19 cellular contexts compared by ENCODE assay signal in the genomic region with DNA sequence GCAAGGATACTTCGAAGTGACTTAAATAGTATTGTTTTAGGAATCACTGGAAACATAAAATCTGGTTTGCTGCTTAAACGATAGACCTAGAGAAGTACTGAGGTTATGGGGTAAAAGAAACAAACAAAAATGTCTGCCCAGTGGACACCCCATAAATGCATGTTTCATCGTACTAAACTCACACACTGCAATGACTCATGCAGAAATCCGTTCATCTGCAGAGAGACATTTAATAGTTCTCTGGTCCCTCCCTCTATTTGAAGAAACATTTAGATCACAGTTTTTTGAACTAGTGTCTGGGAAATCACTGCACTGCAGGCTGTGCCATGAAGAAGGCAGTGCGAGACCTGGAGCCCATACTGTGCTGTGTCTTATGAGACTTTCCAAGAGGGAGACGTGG. TPM values are rescaled to one million over a fixed set of nuclear protein-coding genes. Genes with fewer than 3 reads are reported as not detected.
A peak's percentile ranks its signal among the peaks of the same experiment; 100 is the strongest.
DNase-seq lines count a peak whose midpoint lies in the region; ATAC-seq and TF ChIP-seq lines count a peak whose summit lies in the region.
"Had no signal": no experiment of that assay in that cellular context is flagged by ENCODE, and none has a peak within 500 bp of the region (broad histone marks: within the 10 kb centered on the region; RNA-seq: fewer than 3 reads in every experiment).

No MANE protein-coding gene starts in this region.

- H3K27me3 Mint-ChIP-seq in HFFc6 (ENCODE audit: insufficient read depth), result no peaks in the 10 kb centered on the region; the same call in 1 of the 2 replicates

- peaks cover 10% of the 10 kb centered on the region; the same call in 1 of the 2 replicates for H3K4me1 Mint-ChIP-seq in HFFc6 (ENCODE audit: low read depth)
- H3K4me1 Mint-ChIP-seq: B cell, T-cell had no signal

- no peaks in the 10 kb centered on the region for H3K9me3 ChIP-seq in adipocyte (ENCODE audit: control insufficient read depth, low read length)

- peak; percentile 40 for DNase-seq in EH (ENCODE audit: low read depth)
- DNase-seq in HFFc6, result peak; percentile 10
- DNase-seq in adipocyte (ENCODE audit: low read depth), result peak; percentile 5
- peak; percentile 25 for DNase-seq in islet precursor cell
- DNase-seq in stimulated activated CD4-positive, alpha-beta T cell treated with anti-CD3 and anti-CD28 coated beads, Interleukin-2, amount 100 ng/mL, for 48 hours, result no peak
- no peak for DNase-seq in cerebellar nuclear complex (lab: John Stamatoyannopoulos, UW)
- DNase-seq: CD4-positive, alpha-beta T cell; DMS153; NCI-H1105 treated with DMSO at 0.1 percent for 48 hours; NCI-H1694; NCI-H2081 treated with DMSO at 0.1 percent for 48 hours; NCI-H446 treated with DMSO at 0.1 percent for 48 hours; NCI-H748 treated with DMSO at 0.1 percent for 48 hours; NK-92 treated with Interleukin-12 subunit alpha and Interleukin-12 subunit beta, amount 100 ng/mL, for 24 hours; SHP77; T-cell had no signal

- no peaks in the 10 kb centered on the region for H3K36me3 ChIP-seq in adipocyte (ENCODE audit: control insufficient read depth, insufficient read depth, low read length, severe bottlenecking)

- H3K36me3 Mint-ChIP-seq in HFFc6 (ENCODE audit: low read depth), result no peaks in the 10 kb centered on the region
- H3K36me3 Mint-ChIP-seq: T-cell had no signal

- H3K27ac Mint-ChIP-seq in HFFc6, result no peak overlapping the region
- H3K27ac Mint-ChIP-seq: B cell; CD4-positive, alpha-beta T cell; T-cell had no signal

- no peak overlapping the region for H3K4me3 ChIP-seq in adipocyte (ENCODE audit: low read length)
- H3K4me3 ChIP-seq: SK-N-MC had no signal

- no peaks in the 10 kb centered on the region for H3K9me3 Mint-ChIP-seq in HFFc6
- H3K9me3 Mint-ChIP-seq: CD4-positive, alpha-beta T cell; T-cell had no signal

- no peak for TF ChIP-seq CTCF in HFFc6 (IDR thresholded peaks at IDR 0.05)

- peaks cover under 1% of the 10 kb centered on the region for H3K27me3 ChIP-seq in adipocyte (replicated peaks; ENCODE audit: control insufficient read depth, insufficient read depth, low read length)

- no peak overlapping the region for H3K9ac ChIP-seq in adipocyte (ENCODE audit: low read length)

- no peak overlapping the region for H3K4me3 Mint-ChIP-seq in HFFc6
- H3K4me3 Mint-ChIP-seq: B cell; CD4-positive, alpha-beta T cell; T-cell had no signal

- no peak for ATAC-seq in esophagus mucosa
- ATAC-seq: T-cell had no signal

- H3K4me1 ChIP-seq in adipocyte (ENCODE audit: control insufficient read depth, insufficient read depth, low read length), result no peaks in the 10 kb centered on the region

RNA-seq across cellular contexts. Expression of a gene that starts 25.5 kb away (rescaled TPM):
- total RNA-seq in HFFc6 (2021; fragmentation: NEBNext Ultra II Directional; extraction: Animal tissue kit (Norgen Biotek cat#: 25700)), result not detected
- total RNA-seq in esophagus mucosa, result not detected
- total RNA-seq: B cell; CD4-positive, alpha-beta T cell; T-cell had no signal

Comparison
In these comparisons a context has a peak if more than half of its experiments do, and no peak if none do; other contexts are left out.
1. DNase-seq: peak in EH (single experiment), HFFc6 (single experiment), adipocyte (single experiment) and islet precursor cell (single experiment); none in stimulated activated CD4-positive, alpha-beta T cell treated with anti-CD3 and anti-CD28 coated beads, Interleukin-2, amount 100 ng/mL, for 48 hours (0 of 2) and cerebellar nuclear complex (0 of 2).